Comparison of ENCODE assay signal across 9 cellular contexts in genomic region chr1:151401125-151401788, GRCh38. TPM values are rescaled to one million over a fixed set of nuclear protein-coding genes. Genes with fewer than 3 reads are reported as not detected.
DNase-seq lines count a peak whose midpoint lies in the region; FAIRE-seq and TF ChIP-seq lines count a peak whose summit lies in the region.
"Had no signal": no experiment of that assay in that cellular context is flagged by ENCODE, and none has a peak within 500 bp of the region (broad histone marks: within the 10 kb centered on the region; RNA-seq: fewer than 3 reads in every experiment).

No MANE protein-coding gene starts in this region.

- peak overlapping the region; percentile 89 for H3K4me3 Mint-ChIP-seq in activated CD4-positive, alpha-beta memory T cell treated with anti-CD3 and anti-CD28 coated beads, Interleukin-2, amount 10 ng/mL, durations not matched to agents 7 days and 5 days
- H3K4me3 Mint-ChIP-seq in immature natural killer cell, result peak overlapping the region; percentile 91 to 99 (median 95)

- H3K36me3 Mint-ChIP-seq in activated CD4-positive, alpha-beta memory T cell treated with anti-CD3 and anti-CD28 coated beads, Interleukin-2, amount 10 ng/mL, durations not matched to agents 7 days and 5 days (ENCODE audit: low read depth), result peaks cover 57% of the 10 kb centered on the region
- H3K36me3 Mint-ChIP-seq in immature natural killer cell, result peaks cover 5 to 37% (median 26%) of the 10 kb centered on the region in 3 donors

- H3K4me1 Mint-ChIP-seq in activated CD4-positive, alpha-beta memory T cell treated with anti-CD3 and anti-CD28 coated beads, Interleukin-2, amount 10 ng/mL, durations not matched to agents 7 days and 5 days, result peaks cover 35% of the 10 kb centered on the region
- peaks cover 21 to 38% of the 10 kb centered on the region in 2 donors for H3K4me1 Mint-ChIP-seq in immature natural killer cell

- 0 out of 2 replicates have a peak, but pooled peaks have one; percentile 6 for TF ChIP-seq POLR2A in GM12891 (IDR thresholded peaks at IDR 0.05; ENCODE audit: low read depth, low read length)

- peak overlapping the region; percentile 24 for H3K27ac Mint-ChIP-seq in activated CD4-positive, alpha-beta memory T cell treated with anti-CD3 and anti-CD28 coated beads, Interleukin-2, amount 10 ng/mL, durations not matched to agents 7 days and 5 days
- H3K27ac Mint-ChIP-seq in immature natural killer cell, result peak overlapping the region; percentile 97 to 99 (median 98)

- FAIRE-seq in GM12891 (lab: Jason Lieb, UNC), result no peak

- CTCF ChIA-PET in activated CD4-positive, alpha-beta memory T cell treated with anti-CD3 and anti-CD28 coated beads, Interleukin-2, amount 10 ng/mL, durations not matched to agents 7 days and 5 days (lab: Charles Lee), result no interaction called here
- CTCF ChIA-PET in HEK293T (lab: Yijun Ruan, JAX), result interaction anchor here (0.9 kb wide), 1 partner anchor 100 kb away, joined by 3 read pairs; no protein-coding TSS in a partner anchor

- DNase-seq in A172 (ENCODE audit: low spot score) (peak; percentile 47), GM12891 (ENCODE audit: insufficient read length, low spot score) (no peak), immature natural killer cell (no peak), islet precursor cell (no peak), GM20000 (ENCODE audit: low spot score) (no peak), germinal center (ENCODE audit: low spot score) (no peak), HEK293T (ENCODE audit: extremely low spot score) (no peak)
- no peak for DNase-seq in activated CD4-positive, alpha-beta memory T cell treated with anti-CD3 and anti-CD28 coated beads, Interleukin-2, amount 10 ng/mL, durations not matched to agents 7 days and 5 days
- DNase-seq: DMS 273 treated with DMSO at 0.1 percent for 48 hours had no signal

- no peaks in the 10 kb centered on the region for H3K9me3 Mint-ChIP-seq in activated CD4-positive, alpha-beta memory T cell treated with anti-CD3 and anti-CD28 coated beads, Interleukin-2, amount 10 ng/mL, durations not matched to agents 7 days and 5 days
- no peaks in the 10 kb centered on the region for H3K9me3 Mint-ChIP-seq in immature natural killer cell

- no peak for TF ChIP-seq CTCF in GM20000 (IDR thresholded peaks at IDR 0.05; ENCODE audit: extremely low read depth, missing control alignments)

- POLR2A ChIA-PET in activated CD4-positive, alpha-beta memory T cell treated with anti-CD3 and anti-CD28 coated beads, Interleukin-2, amount 10 ng/mL, durations not matched to agents 7 days and 5 days (lab: Charles Lee), result interaction anchor here (1.1 to 1.9 kb wide), 4 partner anchors 49 to 390 kb away, joined by 3 to 7 read pairs (median 4); partner anchors contain the start of genes PSMD4 and TDRKH
- POLR2A ChIA-PET in HEK293T (lab: Yijun Ruan, JAX), result interaction anchor here (1.8 to 3.3 kb wide), 4 partner anchors 10 to 120 kb away, joined by 5 to 16 read pairs (median 6); no protein-coding TSS in a partner anchor

- H3K27me3 Mint-ChIP-seq in activated CD4-positive, alpha-beta memory T cell treated with anti-CD3 and anti-CD28 coated beads, Interleukin-2, amount 10 ng/mL, durations not matched to agents 7 days and 5 days, result no peaks in the 10 kb centered on the region
- peaks cover 0 to 10% (median 6%) of the 10 kb centered on the region in 3 donors for H3K27me3 Mint-ChIP-seq in immature natural killer cell (ENCODE audit: low read depth in 3 of 3)

TF ChIP-seq in GM12891, 5 proteins besides CTCF, POLR2A, EP300 and RAD21:
- TF ChIP-seq PAX5 (IDR thresholded peaks at IDR 0.05; ENCODE audit: insufficient read depth, low read length, severe bottlenecking) (no peak), POLR2AphosphoS5 (IDR thresholded peaks at IDR 0.05; ENCODE audit: low read depth, low read length) (no peak; the same call in 1 of the 2 replicates), SPI1 (IDR thresholded peaks at IDR 0.05; ENCODE audit: low read depth, low read length) (no peak), TAF1 (IDR thresholded peaks at IDR 0.05; ENCODE audit: low read depth, low read length) (no peak), POU2F2 (IDR thresholded peaks at IDR 0.05; ENCODE audit: low read depth, low read length) (no peak)

TF ChIP-seq in HEK293T, 16 proteins besides CTCF, POLR2A, EP300 and RAD21:
- TF ChIP-seq TARDBP (IDR thresholded peaks at IDR 0.05) (no peak), NFRKB (IDR thresholded peaks at IDR 0.05) (no peak), LEF1 (IDR thresholded peaks at IDR 0.05; ENCODE audit: borderline replicate concordance) (no peak)

RNA-seq across cellular contexts. Expression of gene PSMB4, which starts 1.9 kb away (rescaled TPM):
- 1,122 and 1,186 TPM in 2 replicates for total RNA-seq in A172 (2014; rRNA removed; shearing (Covaris generic))
- 395 TPM for polyA plus RNA-seq in GM12891 (2012; ENCODE audit: low read depth, missing spikeins)
- total RNA-seq in activated CD4-positive, alpha-beta memory T cell treated with anti-CD3 and anti-CD28 coated beads, Interleukin-2, amount 10 ng/mL, durations not matched to agents 7 days and 5 days, result 100 to 1,000 TPM; 280 to 282 TPM
- polyA plus RNA-seq in immature natural killer cell, result 10 to 100 TPM; 64.4 to 90.7 (median 71.4) TPM

RNA-seq across cellular contexts. Expression of gene SELENBP1, which starts 28.8 kb away (rescaled TPM):
- total RNA-seq in A172 (2014; rRNA removed; shearing (Covaris generic)), result 0.22 and 0.41 TPM in 2 replicates
- polyA plus RNA-seq in GM12891 (2012; ENCODE audit: low read depth, missing spikeins), result not detected
- not detected for total RNA-seq in activated CD4-positive, alpha-beta memory T cell treated with anti-CD3 and anti-CD28 coated beads, Interleukin-2, amount 10 ng/mL, durations not matched to agents 7 days and 5 days
- not detected for polyA plus RNA-seq in immature natural killer cell

RNA-seq across cellular contexts. Expression of gene RFX5, which starts 54.2 kb away (rescaled TPM):
- total RNA-seq in A172 (2014; rRNA removed; shearing (Covaris generic)), result 73.0 and 104 TPM in 2 replicates
- 107 TPM for polyA plus RNA-seq in GM12891 (2012; ENCODE audit: low read depth, missing spikeins)
- 10 to 100 TPM; 96.2 to 99.3 TPM for total RNA-seq in activated CD4-positive, alpha-beta memory T cell treated with anti-CD3 and anti-CD28 coated beads, Interleukin-2, amount 10 ng/mL, durations not matched to agents 7 days and 5 days
- polyA plus RNA-seq in immature natural killer cell, result 10 to 100 TPM; 30.0 to 37.8 (median 37.1) TPM

RNA-seq across cellular contexts. Expression of gene POGZ, which starts 58.0 kb away (rescaled TPM):
- 29.1 and 30.3 TPM in 2 replicates for total RNA-seq in A172 (2014; rRNA removed; shearing (Covaris generic))
- 20.4 TPM for polyA plus RNA-seq in GM12891 (2012; ENCODE audit: low read depth, missing spikeins)
- 10 to 100 TPM; 67.2 to 73.2 TPM for total RNA-seq in activated CD4-positive, alpha-beta memory T cell treated with anti-CD3 and anti-CD28 coated beads, Interleukin-2, amount 10 ng/mL, durations not matched to agents 7 days and 5 days
- polyA plus RNA-seq in immature natural killer cell, result 1 to 10 TPM; 3.8 to 8.5 (median 6.7) TPM
